Comparison of ENCODE assay signal across 29 cellular contexts in genomic region chr1:65039508-65039907, GRCh38.
"Had no signal": no experiment of that assay in that cellular context is flagged by ENCODE, and none has a peak within 500 bp of the region (broad histone marks: within the 10 kb centered on the region; RNA-seq: fewer than 3 reads in every experiment).

No MANE protein-coding gene starts in this region.

- H3K4me3 ChIP-seq: lower lobe of right lung, neural progenitor cell, right atrium auricular region, right lobe of liver, spleen, suprapubic skin, thoracic aorta, tibial artery, upper lobe of right lung had no signal

- H3K9me3 ChIP-seq: lower lobe of right lung, neutrophil, right atrium auricular region, right lobe of liver, spleen, suprapubic skin, thoracic aorta, tibial artery, upper lobe of right lung had no signal

- H3K4me3 Mint-ChIP-seq: immature natural killer cell; mesothelial cell of epicardium; naive B cell; natural killer cell; nephron progenitor cell; neural progenitor cell; stimulated activated effector memory CD8-positive, alpha-beta T cell treated with anti-CD3 and anti-CD28 coated beads, Interleukin-12 subunit alpha, Interleukin-12 subunit beta, amount 100 ng/mL, for 72 hours; stimulated activated naive CD8-positive, alpha-beta T cell treated with anti-CD3 and anti-CD28 coated beads, Interleukin-15, Interleukin-2, amounts not matched to agents 100 ng/mL and 50 ng/mL, for 24 hours had no signal

- H3K27ac ChIP-seq: lower lobe of right lung, neural progenitor cell, neutrophil, parathyroid adenoma, right atrium auricular region, right lobe of liver, spleen, suprapubic skin, thoracic aorta, tibial artery, upper lobe of right lung had no signal

- ATAC-seq: left cardiac atrium; left lobe of liver; lower lobe of right lung; natural killer cell; stimulated activated effector memory CD8-positive, alpha-beta T cell treated with anti-CD3 and anti-CD28 coated beads, Interleukin-12 subunit alpha, Interleukin-12 subunit beta, amount 100 ng/mL, for 72 hours; upper lobe of right lung had no signal

- H3K27me3 Mint-ChIP-seq: naive B cell; stimulated activated naive CD8-positive, alpha-beta T cell treated with anti-CD3 and anti-CD28 coated beads, Interleukin-15, Interleukin-2, amounts not matched to agents 100 ng/mL and 50 ng/mL, for 24 hours had no signal

- H3K4me1 Mint-ChIP-seq: mesothelial cell of epicardium, nephron progenitor cell had no signal

- H3K27ac Mint-ChIP-seq: mesothelial cell of epicardium; natural killer cell; nephron progenitor cell; neural progenitor cell; stimulated activated naive CD8-positive, alpha-beta T cell treated with anti-CD3 and anti-CD28 coated beads, Interleukin-15, Interleukin-2, amounts not matched to agents 100 ng/mL and 50 ng/mL, for 24 hours had no signal

- H2AFZ ChIP-seq: neural progenitor cell, parathyroid adenoma had no signal

- H3K9ac ChIP-seq: neural progenitor cell, parathyroid adenoma had no signal

- H3K4me1 ChIP-seq: neural progenitor cell, parathyroid adenoma, right lobe of liver, suprapubic skin had no signal

- DNase-seq: hypothalamus; immature natural killer cell; left cardiac atrium; lower lobe of right lung; mammary epithelial cell; mesenchymal stem cell; naive B cell; natural killer cell; nephron progenitor cell; occipital lobe; right lobe of liver; small intestine; spleen; stimulated activated CD4-positive, alpha-beta T cell treated with anti-CD3 and anti-CD28 coated beads, Interleukin-4, amount 100 ng/mL, for 24 hours; stimulated activated naive CD4-positive, alpha-beta T cell; tibial artery; upper lobe of right lung had no signal

- H3K36me3 ChIP-seq: neural progenitor cell, right lobe of liver, thoracic aorta had no signal

- H3K27me3 ChIP-seq: neural progenitor cell, neutrophil, right atrium auricular region, right lobe of liver, spleen, suprapubic skin, tibial artery, upper lobe of right lung had no signal

- H3K9me3 Mint-ChIP-seq: mesothelial cell of epicardium; naive B cell; natural killer cell; nephron progenitor cell; neural progenitor cell; stimulated activated effector memory CD8-positive, alpha-beta T cell treated with anti-CD3 and anti-CD28 coated beads, Interleukin-12 subunit alpha, Interleukin-12 subunit beta, amount 100 ng/mL, for 72 hours; stimulated activated naive CD8-positive, alpha-beta T cell treated with anti-CD3 and anti-CD28 coated beads, Interleukin-15, Interleukin-2, amounts not matched to agents 100 ng/mL and 50 ng/mL, for 24 hours had no signal

- FAIRE-seq: islet of Langerhans, small intestine, urothelium cell line had no signal

- H3K36me3 Mint-ChIP-seq: naive B cell; natural killer cell; neural progenitor cell; stimulated activated effector memory CD8-positive, alpha-beta T cell treated with anti-CD3 and anti-CD28 coated beads, Interleukin-12 subunit alpha, Interleukin-12 subunit beta, amount 100 ng/mL, for 72 hours had no signal

- H3K4me2 ChIP-seq: neural progenitor cell had no signal
